Comparison of ENCODE assay signal across 11 cellular contexts in genomic region chr13:66556306-66556705, GRCh38.
"Had no signal": no experiment of that assay in that cellular context is flagged by ENCODE, and none has a peak within 500 bp of the region (broad histone marks: within the 10 kb centered on the region; RNA-seq: fewer than 3 reads in every experiment).

No MANE protein-coding gene starts in this region.

- DNase-seq: activated CD4-positive, alpha-beta T cell treated with anti-CD3 and anti-CD28 coated beads for 4 hours; activated CD8-positive, alpha-beta T cell treated with anti-CD3 and anti-CD28 coated beads, Interleukin-2, amount 10 ng/mL, durations not matched to agents 7 days and 5 days; activated naive CD4-positive, alpha-beta T cell treated with anti-CD3 and anti-CD28 coated beads for 36 hours; nephron progenitor cell; stimulated activated CD4-positive, alpha-beta T cell treated with anti-CD3 and anti-CD28 coated beads, Interleukin-2, amount 100 ng/mL, for 24 hours; stimulated activated naive B cell treated with anti-CD40 and anti-IgM and Interleukin-4, amounts not matched to agents 10 μg/mL and 1 μg/mL and 100 μg/mL, for 72 hours; T-cell; T1000; transverse colon; WERI-Rb-1 had no signal

- H3K27ac ChIP-seq: gastroesophageal sphincter, transverse colon, WERI-Rb-1 had no signal

- H3K9me3 ChIP-seq: gastroesophageal sphincter, transverse colon had no signal

- H3K4me1 ChIP-seq: gastroesophageal sphincter had no signal

- H3K27me3 ChIP-seq: gastroesophageal sphincter, transverse colon had no signal

- H3K36me3 ChIP-seq: gastroesophageal sphincter, transverse colon, WERI-Rb-1 had no signal

- H3K4me3 ChIP-seq: gastroesophageal sphincter, transverse colon had no signal
